27 cellular contexts compared by ENCODE assay signal in genomic region chr7:157668884-157669767, GRCh38.
DNase-seq lines count a peak whose midpoint lies in the region; ATAC-seq and TF ChIP-seq lines count a peak whose summit lies in the region.
"Had no signal": no experiment of that assay in that cellular context is flagged by ENCODE, and none has a peak within 500 bp of the region (broad histone marks: within the 10 kb centered on the region; RNA-seq: fewer than 3 reads in every experiment).

No MANE protein-coding gene starts in this region.

- CTCF ChIA-PET in activated CD4-positive, alpha-beta memory T cell treated with anti-CD3 and anti-CD28 coated beads, Interleukin-2, amount 10 ng/mL, durations not matched to agents 7 days and 5 days (lab: Charles Lee): no interaction called here

- intact Hi-C loops in Right ventricle myocardium superior (cut with DNase I): no loop called here
- intact Hi-C loops in right cardiac atrium (cut with DNase I): no loop called here
- intact Hi-C loops in mucosa of descending colon (cut with DNase I, micrococcal nuclease): no loop called here
- intact Hi-C loops in spleen (cut with DNase I; ENCODE audit: low total_unique reads): no loop called here

- H3K36me3 Mint-ChIP-seq in activated CD4-positive, alpha-beta memory T cell treated with anti-CD3 and anti-CD28 coated beads, Interleukin-2, amount 10 ng/mL, durations not matched to agents 7 days and 5 days (ENCODE audit: low read depth): no peaks in the 10 kb centered on the region
- H3K36me3 Mint-ChIP-seq: activated CD8-positive, alpha-beta memory T cell treated with anti-CD3 and anti-CD28 coated beads, Interleukin-2, amount 10 ng/mL, durations not matched to agents 7 days and 5 days had no signal

- no peaks in the 10 kb centered on the region for H3K27me3 ChIP-seq in right cardiac atrium (ENCODE audit: control insufficient read depth, insufficient read depth)
- H3K27me3 ChIP-seq in spleen (replicated peaks in 1 of 7): peaks cover 0 to 53% (median 0%) of the 10 kb centered on the region in 7 donors
- H3K27me3 ChIP-seq: body of pancreas, foreskin keratinocyte, vagina had no signal

- no peaks in the 10 kb centered on the region for H3K4me1 ChIP-seq in right cardiac atrium (ENCODE audit: control insufficient read depth, insufficient read depth, low read length)
- no peaks in the 10 kb centered on the region for H3K4me1 ChIP-seq in mucosa of descending colon (ENCODE audit: low read depth)
- H3K4me1 ChIP-seq in spleen: peaks cover 0 to 14% (median 2%) of the 10 kb centered on the region in 6 donors
- H3K4me1 ChIP-seq: body of pancreas, foreskin keratinocyte, parathyroid adenoma, vagina had no signal

- peaks cover 29% of the 10 kb centered on the region for H3K27me3 Mint-ChIP-seq in activated CD4-positive, alpha-beta memory T cell treated with anti-CD3 and anti-CD28 coated beads, Interleukin-2, amount 10 ng/mL, durations not matched to agents 7 days and 5 days

- ATAC-seq in Right ventricle myocardium superior (ENCODE audit: poor library complexity): no peak
- no peak for ATAC-seq in right cardiac atrium
- no peak for ATAC-seq in mucosa of descending colon
- ATAC-seq: activated CD8-positive, alpha-beta memory T cell treated with anti-CD3 and anti-CD28 coated beads, Interleukin-2, amount 10 ng/mL, durations not matched to agents 7 days and 5 days; body of pancreas; foreskin keratinocyte; PC-3 had no signal

- POLR2A ChIA-PET in activated CD4-positive, alpha-beta memory T cell treated with anti-CD3 and anti-CD28 coated beads, Interleukin-2, amount 10 ng/mL, durations not matched to agents 7 days and 5 days (lab: Charles Lee): no interaction called here

- DNase-seq in Right ventricle myocardium superior (peak; percentile 35), right cardiac atrium (no peak), MV-4-11 (lab: John Stamatoyannopoulos, UW) (peak; percentile 34), mucosa of descending colon (peak in 2 of 3 donors; percentile 8 to 27), spleen (peak; percentile 69), NCI-H1436 treated with DMSO at 0.1 percent for 48 hours (lab: John Stamatoyannopoulos, UW) (no peak), kidney glomerular epithelial cell (lab: John Stamatoyannopoulos, UW) (no peak)
- DNase-seq in activated CD4-positive, alpha-beta memory T cell treated with anti-CD3 and anti-CD28 coated beads, Interleukin-2, amount 10 ng/mL, durations not matched to agents 7 days and 5 days: no peak
- DNase-seq: activated CD4-positive, alpha-beta T cell treated with anti-CD3 and anti-CD28 coated beads for 4 hours; activated CD8-positive, alpha-beta memory T cell treated with anti-CD3 and anti-CD28 coated beads, Interleukin-2, amount 10 ng/mL, durations not matched to agents 7 days and 5 days; effector CD8-positive, alpha-beta T cell; foreskin keratinocyte; H9; NCI-H1092 treated with DMSO at 0.1 percent for 48 hours; NCI-H2029 treated with DMSO at 0.1 percent for 48 hours; NCI-H226; NCI-H82; PC-3; SIG-M5; stimulated activated CD4-positive, alpha-beta T cell treated with anti-CD3 and anti-CD28 coated beads, Interleukin-1b, Interleukin-23, amount 100 ng/mL, for 48 hours; T-helper 1 cell had no signal

- no peaks in the 10 kb centered on the region for H3K9me3 Mint-ChIP-seq in activated CD4-positive, alpha-beta memory T cell treated with anti-CD3 and anti-CD28 coated beads, Interleukin-2, amount 10 ng/mL, durations not matched to agents 7 days and 5 days
- H3K9me3 Mint-ChIP-seq: H9 had no signal

- H3K27ac Mint-ChIP-seq in activated CD4-positive, alpha-beta memory T cell treated with anti-CD3 and anti-CD28 coated beads, Interleukin-2, amount 10 ng/mL, durations not matched to agents 7 days and 5 days: no peak overlapping the region
- H3K27ac Mint-ChIP-seq: activated CD8-positive, alpha-beta memory T cell treated with anti-CD3 and anti-CD28 coated beads, Interleukin-2, amount 10 ng/mL, durations not matched to agents 7 days and 5 days had no signal

- H3K9me3 ChIP-seq in right cardiac atrium (ENCODE audit: control insufficient read depth, low read length) (no peaks in the 10 kb centered on the region), mucosa of descending colon (no peaks in the 10 kb centered on the region), spleen (peaks cover 0 to 3% (median 0%) of the 10 kb centered on the region in 8 donors)
- H3K9me3 ChIP-seq: body of pancreas, vagina had no signal

- H3K27ac ChIP-seq in right cardiac atrium (ENCODE audit: low read length): no peak overlapping the region
- no peak overlapping the region for H3K27ac ChIP-seq in spleen
- H3K27ac ChIP-seq: body of pancreas, C4-2B, foreskin keratinocyte, hepatocyte, KMS-11, parathyroid adenoma, vagina had no signal

- H3K36me3 ChIP-seq in mucosa of descending colon (ENCODE audit: low read depth) (no peaks in the 10 kb centered on the region), spleen (no peaks in the 10 kb centered on the region)
- H3K36me3 ChIP-seq: vagina had no signal

- no peak overlapping the region for H3K4me3 ChIP-seq in right cardiac atrium (ENCODE audit: low read length)
- no peak overlapping the region for H3K4me3 ChIP-seq in mucosa of descending colon
- H3K4me3 ChIP-seq in spleen: no peak overlapping the region
- H3K4me3 ChIP-seq: body of pancreas, hepatocyte, vagina had no signal

- peaks cover 2% of the 10 kb centered on the region for H3K4me1 Mint-ChIP-seq in activated CD4-positive, alpha-beta memory T cell treated with anti-CD3 and anti-CD28 coated beads, Interleukin-2, amount 10 ng/mL, durations not matched to agents 7 days and 5 days

- no peak for TF ChIP-seq CTCF in mucosa of descending colon (IDR thresholded peaks at IDR 0.05)
- TF ChIP-seq CTCF in spleen (IDR thresholded peaks at IDR 0.05 in 8 of 11, conservative IDR thresholded peaks at IDR 0.05 in 3 of 11): no peak

- no peak for TF ChIP-seq POLR2A in spleen (IDR thresholded peaks at IDR 0.05)

- H3K4me3 Mint-ChIP-seq in activated CD4-positive, alpha-beta memory T cell treated with anti-CD3 and anti-CD28 coated beads, Interleukin-2, amount 10 ng/mL, durations not matched to agents 7 days and 5 days: no peak overlapping the region
- H3K4me3 Mint-ChIP-seq: activated CD8-positive, alpha-beta memory T cell treated with anti-CD3 and anti-CD28 coated beads, Interleukin-2, amount 10 ng/mL, durations not matched to agents 7 days and 5 days; H9 had no signal

- WGBS in right cardiac atrium: 82% methylated on average over 33 of the region's 33 CpGs
- WGBS in spleen, 5 donors: 61 to 78% (median 73%) methylated on average over 27 to 33 of the region's 33 CpGs

Comparison
In these comparisons a context has a peak if more than half of its experiments do, and no peak if none do; other contexts are left out.
1. DNase-seq: peak in Right ventricle myocardium superior (single experiment), MV-4-11 (single experiment), mucosa of descending colon (2 of 3) and spleen (single experiment); none in right cardiac atrium (0 of 3), NCI-H1436 treated with DMSO at 0.1 percent for 48 hours (single experiment), kidney glomerular epithelial cell (single experiment) and activated CD4-positive, alpha-beta memory T cell treated with anti-CD3 and anti-CD28 coated beads, Interleukin-2, amount 10 ng/mL, durations not matched to agents 7 days and 5 days (single experiment).